In the genomic region with DNA sequence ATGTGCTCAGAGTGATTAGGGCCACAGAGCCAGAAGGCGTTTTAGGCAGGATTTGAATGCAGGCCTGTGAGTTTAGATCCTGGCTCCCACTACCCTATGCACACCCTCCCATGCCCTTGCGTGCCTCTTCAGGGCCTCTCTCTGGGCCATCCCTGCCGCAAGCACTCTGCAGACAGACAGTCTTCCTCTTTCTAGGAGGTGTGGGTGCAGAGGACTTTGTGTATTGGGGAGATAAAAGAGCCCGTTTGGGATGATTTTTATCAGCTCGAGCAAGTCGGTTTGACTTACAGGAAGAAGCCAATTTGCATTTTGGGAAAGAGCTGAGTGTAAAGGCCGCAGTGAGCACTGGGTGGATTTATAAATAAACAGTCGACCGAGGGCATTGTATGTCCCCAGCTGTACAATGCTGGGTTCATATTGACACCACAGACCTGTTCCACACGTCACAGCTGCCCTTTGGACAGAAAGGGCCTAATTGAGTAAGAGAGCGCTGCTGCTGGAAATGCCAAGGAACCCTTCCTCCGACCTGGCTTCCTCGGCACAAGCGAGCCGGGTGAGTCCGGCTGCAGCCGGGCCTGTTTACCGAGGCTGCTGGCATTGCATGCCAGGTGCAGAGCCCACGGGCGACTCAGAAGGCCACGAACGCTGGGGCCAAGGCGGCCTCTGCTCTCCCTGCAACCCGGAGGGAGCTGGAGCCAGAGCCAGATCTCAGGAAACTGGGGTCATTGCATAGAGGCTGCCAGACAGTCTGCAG, we compare ENCODE assay signal across 8 cellular contexts. TPM values are rescaled to one million over a fixed set of nuclear protein-coding genes. Genes with fewer than 3 reads are reported as not detected.
DNase-seq lines count a peak whose midpoint lies in the region; ATAC-seq, FAIRE-seq and TF ChIP-seq lines count a peak whose summit lies in the region.

No MANE protein-coding gene starts in this region.

- H3K27me3 ChIP-seq in HepG2 (ENCODE audit: control insufficient read depth in 1 of 2, insufficient read depth in 2 of 2, low read length in 2 of 2): no peaks in the 10 kb centered on the region

- FAIRE-seq in HepG2 (lab: Jason Lieb, UNC) (peak; percentile 93), HTR-8/SVneo (lab: Jason Lieb, UNC) (no peak)

- no peaks in the 10 kb centered on the region for H3K9me3 ChIP-seq in HepG2 (ENCODE audit: low read length)

- H3K4me1 ChIP-seq in HepG2 (ENCODE audit: insufficient read depth, low read length): peaks cover 94% of the 10 kb centered on the region

- peak; percentile 37 for ATAC-seq in HG03378 (IDR thresholded peaks at IDR 0.05; ENCODE audit: unreplicated experiment)
- ATAC-seq in WTC11: peak; percentile 46
- ATAC-seq in HepG2: peak; percentile 95
- ATAC-seq in GM18867 (IDR thresholded peaks at IDR 0.05; ENCODE audit: unreplicated experiment): no peak

- no peak overlapping the region for H2AFZ ChIP-seq in HepG2 (ENCODE audit: low read length)

- H3K9me3 Mint-ChIP-seq in WTC11 (no peaks in the 10 kb centered on the region), type B pancreatic cell (no peaks in the 10 kb centered on the region)

- peaks cover 5 to 18% of the 10 kb centered on the region in 2 experiments for H3K36me3 ChIP-seq in HepG2 (replicated peaks in 1 of 2; ENCODE audit: control insufficient read depth in 1 of 2, insufficient read depth in 2 of 2, low read length in 2 of 2)

- POLR2A ChIA-PET in WTC11 (lab: Charles Lee): interaction anchor here (0.6 kb wide), 1 partner anchor 551 kb away, joined by 3 read pairs; no protein-coding TSS in a partner anchor
- POLR2A ChIA-PET in HepG2 (lab: Yijun Ruan, JAX): interaction anchor here (0.6 to 2.7 kb wide), 11 partner anchors 10 to 120 kb away, joined by 3 to 13 read pairs (median 5); no protein-coding TSS in a partner anchor

- H3K36me3 Mint-ChIP-seq in WTC11 (no peaks in the 10 kb centered on the region), type B pancreatic cell (peaks cover 9% of the 10 kb centered on the region)

- CTCF ChIA-PET in WTC11 (lab: Charles Lee): no interaction called here
- CTCF ChIA-PET in HepG2 (lab: Yijun Ruan, JAX; ENCODE audit: low intra/inter-chr PET ratio, low total read pairs): no interaction called here

- H4K20me1 ChIP-seq in HepG2 (ENCODE audit: insufficient read depth, low read length): peaks cover 89% of the 10 kb centered on the region

- in situ Hi-C loops in HepG2 (cut with HindIII; ENCODE audit: extremely low pct_ligation_motif_present, low pct_unique_long_range_greater_than_20kb): loop anchor here (25.0 kb wide), 1 partner anchor 93 kb away; no protein-coding TSS in a partner anchor

- peak; percentile 71 to 82; a peak in 3 of 4 replicates for TF ChIP-seq EP300 in HepG2 (IDR thresholded peaks at IDR 0.05; ENCODE audit: low read depth in 2 of 2, low read length in 2 of 2)
- peak; percentile 67 for TF ChIP-seq EP300 in HepG2 (CRISPR knock-in tag; IDR thresholded peaks at IDR 0.05; ENCODE audit: borderline replicate concordance)

- H3K79me2 ChIP-seq in HepG2 (ENCODE audit: insufficient read depth, low read length): peaks cover 93% of the 10 kb centered on the region

- H3K27ac Mint-ChIP-seq in WTC11 (peak overlapping the region; percentile 45; the same call in 1 of the 2 replicates), type B pancreatic cell (peak overlapping the region; percentile 34)

- H3K4me3 Mint-ChIP-seq in WTC11: no peak overlapping the region
- peak overlapping the region; percentile 22 for H3K4me3 Mint-ChIP-seq in type B pancreatic cell

- peak overlapping the region; percentile 94 for H3K4me2 ChIP-seq in HepG2 (ENCODE audit: low read depth, low read length)

- no TSS peak for BruUV-seq in HepG2 (replicated peaks; lab: Mats Ljungman, UMichigan)

- no peaks in the 10 kb centered on the region for H3K27me3 Mint-ChIP-seq in WTC11 (ENCODE audit: low read depth)
- H3K27me3 Mint-ChIP-seq in type B pancreatic cell: no peaks in the 10 kb centered on the region

- DNase-seq in DMS153 treated with DMSO at 0.1 percent for 48 hours (lab: John Stamatoyannopoulos, UW; ENCODE audit: unreplicated experiment) (peak; percentile 47), WTC11 (ENCODE audit: low spot score) (no peak), HepG2 (ENCODE audit: low spot score) (peak; percentile 97), type B pancreatic cell (ENCODE audit: extremely low spot score, unreplicated experiment) (no peak), NCI-H82 (lab: John Stamatoyannopoulos, UW) (no peak), HTR-8/SVneo (ENCODE audit: insufficient read length, low spot score) (no peak)

- TF ChIP-seq POLR2A in HepG2 (IDR thresholded peaks at IDR 0.05; ENCODE audit: insufficient read depth in 1 of 2, low read depth in 2 of 2, low read length in 2 of 2): peak in 1 of 2 experiments; percentile 46; a peak in 2 of 4 replicates

- H3K4me1 Mint-ChIP-seq in WTC11 (peaks cover 59% of the 10 kb centered on the region), type B pancreatic cell (ENCODE audit: unreplicated experiment) (peaks cover 65% of the 10 kb centered on the region)

- TF ChIP-seq RAD21 in HepG2 (CRISPR knock-in tag; IDR thresholded peaks at IDR 0.05): no peak; the same call in 1 of the 2 replicates

- 0% methylated on average over 9 of the region's 24 CpGs for WGBS in HepG2 (ENCODE audit: low lambda C conversion rate)

- intact Hi-C loops in HepG2 (cut with micrococcal nuclease; ENCODE audit: unreplicated experiment): loop anchor here (1.0 to 5.0 kb wide), 3 partner anchors 11 to 33 kb away; no protein-coding TSS in a partner anchor

- peak overlapping the region; percentile 65 for H3K9ac ChIP-seq in HepG2 (ENCODE audit: insufficient read depth, low read depth, low read length)

- TF ChIP-seq CTCF in WTC11 (IDR thresholded peaks at IDR 0.05) (no peak), HepG2 (CRISPR knock-in tag; IDR thresholded peaks at IDR 0.05) (no peak), type B pancreatic cell (conservative IDR thresholded peaks at IDR 0.05) (no peak)

- H3K4me3 ChIP-seq in HepG2 (replicated peaks in 1 of 3; ENCODE audit: insufficient read depth in 1 of 3, low read depth in 2 of 3, low read length in 3 of 3): peak overlapping the region; percentile 11 to 60 (median 23); a peak in 4 of 6 replicates

- peak overlapping the region; percentile 91 for H3K27ac ChIP-seq in HepG2 (ENCODE audit: extremely low read length, insufficient read depth, low read length)

TF ChIP-seq in WTC11, 78 proteins besides CTCF, POLR2A, EP300 and RAD21:
- TF ChIP-seq CREM (CRISPR knock-in tag; IDR thresholded peaks at IDR 0.05) (no peak), IRF2 (CRISPR knock-in tag; IDR thresholded peaks at IDR 0.05; ENCODE audit: borderline replicate concordance, low read depth) (no peak), ZNF263 (CRISPR knock-in tag; IDR thresholded peaks at IDR 0.05; ENCODE audit: low read depth) (no peak)

TF ChIP-seq in HepG2, 621 proteins besides CTCF, POLR2A, EP300 and RAD21 (continues in another document):
- peak; percentile 47; the same call in 1 of the 2 replicates for TF ChIP-seq GABPB1 (CRISPR knock-in tag; IDR thresholded peaks at IDR 0.05)
- TF ChIP-seq ATRX (CRISPR knock-in tag; IDR thresholded peaks at IDR 0.05; ENCODE audit: borderline replicate concordance): no peak
- TF ChIP-seq MTA3 (CRISPR knock-in tag; IDR thresholded peaks at IDR 0.05): no peak
- TF ChIP-seq, protein P1, sequence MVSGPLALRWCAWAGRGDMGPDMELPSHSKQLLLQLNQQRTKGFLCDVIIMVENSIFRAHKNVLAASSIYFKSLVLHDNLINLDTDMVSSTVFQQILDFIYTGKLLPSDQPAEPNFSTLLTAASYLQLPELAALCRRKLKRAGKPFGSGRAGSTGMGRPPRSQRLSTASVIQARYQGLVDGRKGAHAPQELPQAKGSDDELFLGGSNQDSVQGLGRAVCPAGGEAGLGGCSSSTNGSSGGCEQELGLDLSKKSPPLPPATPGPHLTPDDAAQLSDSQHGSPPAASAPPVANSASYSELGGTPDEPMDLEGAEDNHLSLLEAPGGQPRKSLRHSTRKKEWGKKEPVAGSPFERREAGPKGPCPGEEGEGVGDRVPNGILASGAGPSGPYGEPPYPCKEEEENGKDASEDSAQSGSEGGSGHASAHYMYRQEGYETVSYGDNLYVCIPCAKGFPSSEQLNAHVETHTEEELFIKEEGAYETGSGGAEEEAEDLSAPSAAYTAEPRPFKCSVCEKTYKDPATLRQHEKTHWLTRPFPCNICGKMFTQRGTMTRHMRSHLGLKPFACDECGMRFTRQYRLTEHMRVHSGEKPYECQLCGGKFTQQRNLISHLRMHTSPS (CRISPR knock-in tag; IDR thresholded peaks at IDR 0.05; ENCODE audit: low read depth): peak; percentile 90
- TF ChIP-seq MIXL1 (CRISPR knock-in tag; IDR thresholded peaks at IDR 0.05): peak; percentile 83
- peak; percentile 45; the same call in 1 of the 2 replicates for TF ChIP-seq PITX1 (CRISPR knock-in tag; IDR thresholded peaks at IDR 0.05)

RNA-seq across cellular contexts. Expression of a gene that starts 25.1 kb away (rescaled TPM):
- 34.3 to 44.4 TPM (median 35.2 TPM) in 3 replicates for total RNA-seq in WTC11 (2021)
- total RNA-seq in HepG2 (2016; rRNA removed; fragmentation: Illumina TruSeq; extraction: Trizol): 5.3 and 11.0 TPM in 2 replicates
- 2.3 and 2.6 TPM in 2 replicates for total RNA-seq in HepG2 (2016; cell fraction: cytosol; rRNA removed; fragmentation: Illumina TruSeq; extraction: Trizol; ENCODE audit: low read depth)
- total RNA-seq in HepG2 (2016; cell fraction: insoluble cytoplasmic fraction; rRNA removed; fragmentation: Illumina TruSeq; extraction: Trizol): 5.2 and 10.5 TPM in 2 replicates
- 7.0 and 7.7 TPM in 2 replicates for total RNA-seq in HepG2 (2016; cell fraction: membrane; rRNA removed; fragmentation: Illumina TruSeq; extraction: Trizol)
- 9.9 and 13.1 TPM in 2 replicates for total RNA-seq in HepG2 (2016; cell fraction: nucleus; rRNA removed; fragmentation: Illumina TruSeq; extraction: Trizol)
- 8.8 and 10.2 TPM in 2 replicates for polyA plus RNA-seq in HepG2 (2011; rRNA removed)
- polyA plus RNA-seq in HepG2 (2011; cell fraction: cytosol; rRNA removed): 7.4 TPM in 2 replicates
- polyA plus RNA-seq in HepG2 (2011; cell fraction: nucleus; rRNA removed): 42.1 and 46.0 TPM in 2 replicates
- polyA plus RNA-seq in HepG2 (2012): 22.4 and 32.5 TPM in 2 replicates
- polyA plus RNA-seq in HepG2 (2016; cell fraction: cytosol; fragmentation: Illumina TruSeq; extraction: Trizol; ENCODE audit: low read depth): 0.69 and 1.1 TPM in 2 replicates
- 16.0 and 20.6 TPM in 2 replicates for polyA plus RNA-seq in HepG2 (2016; cell fraction: insoluble cytoplasmic fraction; fragmentation: Illumina TruSeq; extraction: Trizol; ENCODE audit: low read depth)
- 2.4 and 3.8 TPM in 2 replicates for polyA plus RNA-seq in HepG2 (2016; cell fraction: membrane; fragmentation: Illumina TruSeq; extraction: Trizol; ENCODE audit: low read depth)
- polyA plus RNA-seq in HepG2 (2016; cell fraction: nucleus; fragmentation: Illumina TruSeq; extraction: Trizol; ENCODE audit: insufficient read depth, low read depth): 25.8 and 26.9 TPM in 2 replicates
- polyA minus RNA-seq in HepG2 (2011; rRNA and poly(A)+ RNA removed; ENCODE audit: low replicate concordance): 7.8 and 28.6 TPM in 2 replicates
- 19.5 and 20.1 TPM in 2 replicates for polyA minus RNA-seq in HepG2 (2011; cell fraction: cytosol; rRNA and poly(A)+ RNA removed)
- 27.4 and 29.2 TPM in 2 replicates for polyA minus RNA-seq in HepG2 (2011; cell fraction: nucleus; rRNA and poly(A)+ RNA removed)
- 62.2 and 102 TPM in 2 replicates for total RNA-seq in type B pancreatic cell (ENCODE audit: low replicate concordance)

Comparison
In these comparisons a context has a peak if more than half of its experiments do, and no peak if none do; other contexts are left out.
1. DNase-seq: peak in DMS153 treated with DMSO at 0.1 percent for 48 hours (single experiment) and HepG2 (single experiment); none in WTC11 (single experiment), type B pancreatic cell (single experiment), NCI-H82 (single experiment) and HTR-8/SVneo (single experiment).